9 cellular contexts compared by ENCODE assay signal in the genomic region with DNA sequence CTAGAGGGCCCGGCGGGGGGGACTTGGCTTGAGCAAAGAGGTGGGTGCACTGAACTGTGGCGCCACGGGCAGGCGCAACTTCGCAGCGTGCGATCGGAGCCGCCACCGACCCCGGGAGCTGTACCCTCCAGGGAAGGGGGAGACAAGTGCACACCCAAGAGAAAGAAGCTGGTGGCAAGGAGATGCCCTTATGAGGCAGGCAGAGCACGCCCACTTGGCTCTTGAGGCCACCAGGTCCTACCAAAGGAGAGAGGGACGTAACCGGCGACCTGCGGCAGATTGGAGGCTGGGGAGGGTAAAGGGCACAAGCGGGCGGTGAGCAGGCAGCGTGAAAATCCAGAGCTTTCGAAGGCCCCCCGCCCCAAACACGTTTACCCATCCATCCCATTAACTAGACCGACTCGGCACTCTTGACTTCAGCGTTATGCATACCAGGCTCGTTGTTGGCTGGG. TPM values are rescaled to one million over a fixed set of nuclear protein-coding genes. Genes with fewer than 3 reads are reported as not detected.
A peak's percentile ranks its signal among the peaks of the same experiment; 100 is the strongest.
DNase-seq lines count a peak whose midpoint lies in the region; ATAC-seq and TF ChIP-seq lines count a peak whose summit lies in the region.
"Had no signal": no experiment of that assay in that cellular context is flagged by ENCODE, and none has a peak within 500 bp of the region (broad histone marks: within the 10 kb centered on the region; RNA-seq: fewer than 3 reads in every experiment).

No MANE protein-coding gene starts in this region.

- peaks cover 21% of the 10 kb centered on the region for H3K4me1 Mint-ChIP-seq in endothelial cell (ENCODE audit: unreplicated experiment)

- no peak for TF ChIP-seq CTCF in endothelial cell (IDR thresholded peaks at IDR 0.05; ENCODE audit: unreplicated experiment)

- intact Hi-C loops in sciatic nerve (cut with DNase I) = loop anchor here (10.0 kb wide), 1 partner anchor 297 kb away; no protein-coding TSS in a partner anchor

- no peak for ATAC-seq in sciatic nerve
- no peak for ATAC-seq in GM18519 (IDR thresholded peaks at IDR 0.05; ENCODE audit: low FRiP score, unreplicated experiment)
- no peak for ATAC-seq in HG03139 (IDR thresholded peaks at IDR 0.05; ENCODE audit: unreplicated experiment)

- H3K9me3 Mint-ChIP-seq in endothelial cell (ENCODE audit: unreplicated experiment) = no peaks in the 10 kb centered on the region

- DNase-seq in activated effector memory CD4-positive, alpha-beta T cell treated with anti-CD3 and anti-CD28 coated beads, Interleukin-2, amount 50 U/mL, for 16 hours = peak; percentile 71
- DNase-seq in activated effector memory CD4-positive, alpha-beta T cell treated with Interleukin-2 at 50 U/mL for 16 hours = no peak
- DNase-seq in NT2/D1 (ENCODE audit: low read depth, low spot score) (no peak), endothelial cell (ENCODE audit: low spot score) (no peak), sciatic nerve (ENCODE audit: low spot score) (peak; percentile 56)
- DNase-seq in stimulated activated CD4-positive, alpha-beta T cell treated with anti-CD3 and anti-CD28 coated beads, Interleukin-4, amount 100 ng/mL, for 24 hours = no peak

- no peak overlapping the region for H3K27ac Mint-ChIP-seq in endothelial cell (ENCODE audit: unreplicated experiment)

- H3K4me1 ChIP-seq in NT2/D1 (ENCODE audit: insufficient read depth, insufficient read length) = peaks cover 10% of the 10 kb centered on the region

- H3K9me3 ChIP-seq in NT2/D1 (ENCODE audit: insufficient read depth, low read length) = no peaks in the 10 kb centered on the region

- H3K36me3 ChIP-seq in NT2/D1 (ENCODE audit: insufficient read depth, insufficient read length, low read length) = no peaks in the 10 kb centered on the region

- H3K4me3 ChIP-seq in NT2/D1 (ENCODE audit: insufficient read length, low read depth) = peak overlapping the region; percentile 45

- peak overlapping the region; percentile 59 for H3K9ac ChIP-seq in NT2/D1 (ENCODE audit: insufficient read length, low read depth)

- peaks cover 24% of the 10 kb centered on the region for H3K27me3 Mint-ChIP-seq in endothelial cell (ENCODE audit: unreplicated experiment)

- H3K27me3 ChIP-seq in NT2/D1 (ENCODE audit: insufficient read depth, insufficient read length) = peaks cover 92% of the 10 kb centered on the region

- peaks cover 4% of the 10 kb centered on the region for H3K36me3 Mint-ChIP-seq in endothelial cell (ENCODE audit: low read depth, unreplicated experiment)

- H3K4me3 Mint-ChIP-seq in endothelial cell (ENCODE audit: unreplicated experiment) = peak overlapping the region; percentile 78

RNA-seq across cellular contexts. Expression of a gene that starts 1.0 kb away (rescaled TPM):
- total RNA-seq in endothelial cell (ENCODE audit: unreplicated experiment) = 0.28 TPM
- 0.27 TPM for total RNA-seq in sciatic nerve
- total RNA-seq: dermis microvascular lymphatic vessel endothelial cell had no signal

RNA-seq across cellular contexts. Expression of a gene that starts 16.4 kb away (rescaled TPM):
- total RNA-seq in endothelial cell (ENCODE audit: unreplicated experiment) (0.87 TPM), sciatic nerve (0.94 TPM)

Comparison
In these comparisons a context has a peak if more than half of its experiments do, and no peak if none do; other contexts are left out.
1. DNase-seq: peak in activated effector memory CD4-positive, alpha-beta T cell treated with anti-CD3 and anti-CD28 coated beads, Interleukin-2, amount 50 U/mL, for 16 hours (single experiment) and sciatic nerve (single experiment); none in activated effector memory CD4-positive, alpha-beta T cell treated with Interleukin-2 at 50 U/mL for 16 hours (single experiment), NT2/D1 (single experiment), endothelial cell (single experiment) and stimulated activated CD4-positive, alpha-beta T cell treated with anti-CD3 and anti-CD28 coated beads, Interleukin-4, amount 100 ng/mL, for 24 hours (single experiment).